Comparison of ENCODE assay signal across 8 cellular contexts in the genomic region with DNA sequence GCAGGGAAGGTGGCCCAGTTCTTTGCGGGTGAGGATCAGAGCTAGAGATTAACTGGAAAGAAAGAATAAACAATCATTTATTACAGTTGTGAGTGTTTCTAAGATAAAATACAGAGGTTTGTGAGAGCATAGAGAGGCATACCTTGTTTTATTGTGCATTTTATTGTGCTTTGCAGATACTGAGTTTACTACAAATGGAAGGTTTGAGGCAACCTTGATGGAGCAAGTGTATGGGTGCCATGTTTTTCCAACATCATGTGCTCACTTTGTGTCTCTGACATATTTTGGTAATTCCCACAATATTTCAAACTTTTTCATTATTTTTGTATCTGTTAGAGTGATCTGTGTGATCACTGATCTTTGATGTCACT. TPM values are rescaled to one million over a fixed set of nuclear protein-coding genes. Genes with fewer than 3 reads are reported as not detected.
DNase-seq lines count a peak whose midpoint lies in the region; ATAC-seq and TF ChIP-seq lines count a peak whose summit lies in the region.

No MANE protein-coding gene starts in this region.

- no peaks in the 10 kb centered on the region for H3K9me3 ChIP-seq in right cardiac atrium (ENCODE audit: control insufficient read depth, low read length)

- H3K9me3 Mint-ChIP-seq in stimulated activated memory B cell treated with anti-CD40 and anti-IgM and Interleukin-4, amounts not matched to agents 10 μg/mL and 1 μg/mL and 100 μg/mL, for 72 hours: no peaks in the 10 kb centered on the region

- intact Hi-C loops in right cardiac atrium (cut with DNase I) (loop anchor here in 1 of 4 donors (10.0 kb wide), 1 partner anchor 201 kb away; a partner anchor contains a TSS), sciatic nerve (cut with DNase I) (no loop called here)

- 36% methylated on average over 1 of the region's 1 CpG for WGBS in right cardiac atrium

- H3K27me3 ChIP-seq in right cardiac atrium (ENCODE audit: control insufficient read depth, insufficient read depth): no peaks in the 10 kb centered on the region

- H3K27ac Mint-ChIP-seq in stimulated activated memory B cell treated with anti-CD40 and anti-IgM and Interleukin-4, amounts not matched to agents 10 μg/mL and 1 μg/mL and 100 μg/mL, for 72 hours: peak overlapping the region; percentile 92

- H3K27me3 Mint-ChIP-seq in stimulated activated memory B cell treated with anti-CD40 and anti-IgM and Interleukin-4, amounts not matched to agents 10 μg/mL and 1 μg/mL and 100 μg/mL, for 72 hours: no peaks in the 10 kb centered on the region

- peak overlapping the region; percentile 88 for H3K27ac ChIP-seq in VCaP
- H3K27ac ChIP-seq in right cardiac atrium (ENCODE audit: low read length): peak overlapping the region; percentile 46

- no peak for TF ChIP-seq CTCF in VCaP (conservative IDR thresholded peaks at IDR 0.05)

- peaks cover 5% of the 10 kb centered on the region for H3K36me3 Mint-ChIP-seq in stimulated activated memory B cell treated with anti-CD40 and anti-IgM and Interleukin-4, amounts not matched to agents 10 μg/mL and 1 μg/mL and 100 μg/mL, for 72 hours

- peak overlapping the region; percentile 89 for H3K4me3 Mint-ChIP-seq in stimulated activated memory B cell treated with anti-CD40 and anti-IgM and Interleukin-4, amounts not matched to agents 10 μg/mL and 1 μg/mL and 100 μg/mL, for 72 hours

- H3K4me1 ChIP-seq in right cardiac atrium (ENCODE audit: control insufficient read depth, insufficient read depth, low read length): peaks cover 3% of the 10 kb centered on the region

- ATAC-seq in right cardiac atrium (no peak), sciatic nerve (no peak), HG03108 (IDR thresholded peaks at IDR 0.05; ENCODE audit: unreplicated experiment) (no peak)
- no peak for ATAC-seq in stimulated activated memory B cell treated with anti-CD40 and anti-IgM and Interleukin-4, amounts not matched to agents 10 μg/mL and 1 μg/mL and 100 μg/mL, for 72 hours

- H3K4me3 ChIP-seq in right cardiac atrium (ENCODE audit: low read length): peak overlapping the region; percentile 97

- peak; percentile 30 for DNase-seq in DMS53 (lab: John Stamatoyannopoulos, UW)
- DNase-seq in DMS53 treated with DMSO at 0.1 percent for 48 hours (lab: John Stamatoyannopoulos, UW; ENCODE audit: unreplicated experiment): no peak
- DNase-seq in right cardiac atrium: no peak
- no peak for DNase-seq in sciatic nerve (ENCODE audit: low spot score)
- no peak for DNase-seq in HPDE6-E6E7 (ENCODE audit: extremely low spot score)

- peaks cover 32% of the 10 kb centered on the region for H3K4me1 Mint-ChIP-seq in stimulated activated memory B cell treated with anti-CD40 and anti-IgM and Interleukin-4, amounts not matched to agents 10 μg/mL and 1 μg/mL and 100 μg/mL, for 72 hours

RNA-seq across cellular contexts. Expression of a gene that starts 0.7 kb away (rescaled TPM):
- 1 to 10 TPM in 1 of 4 donors, under 1 TPM in 3; 0.40 to 1.5 (median 0.52) TPM for total RNA-seq in right cardiac atrium
- 0.41 TPM for polyA plus RNA-seq in right cardiac atrium
- 1.5 TPM for total RNA-seq in sciatic nerve

RNA-seq across cellular contexts. Expression of a gene that starts 32.0 kb away (rescaled TPM):
- total RNA-seq in right cardiac atrium (10 to 100 TPM in 1 of 4 donors, 1 to 10 TPM in 3; 6.5 to 12.4 (median 8.1) TPM), sciatic nerve (12.1 TPM)
- polyA plus RNA-seq in right cardiac atrium: 5.3 TPM

RNA-seq across cellular contexts. Expression of a gene that starts 41.2 kb away (rescaled TPM):
- total RNA-seq in right cardiac atrium (100 to 1,000 TPM in 2 of 4 donors, 10 to 100 TPM in 2; 84.2 to 108 (median 101) TPM), sciatic nerve (64.1 TPM)
- polyA plus RNA-seq in right cardiac atrium: 68.4 TPM
